Comparison of ENCODE assay signal across 8 cellular contexts in genomic region chr12:53543539-53543938, GRCh38. TPM values are rescaled to one million over a fixed set of nuclear protein-coding genes. Genes with fewer than 3 reads are reported as not detected.
A peak's percentile ranks its signal among the peaks of the same experiment; 100 is the strongest.
DNase-seq lines count a peak whose midpoint lies in the region; ATAC-seq and TF ChIP-seq lines count a peak whose summit lies in the region.

No MANE protein-coding gene starts in this region.

- ATAC-seq in HG02798 (IDR thresholded peaks at IDR 0.05; ENCODE audit: poor library complexity, unreplicated experiment) (peak; percentile 81), lower lobe of right lung (peak; percentile 87 to 88), GM21786 (IDR thresholded peaks at IDR 0.05; ENCODE audit: unreplicated experiment) (no peak)

- no peak overlapping the region for H3K4me3 ChIP-seq in lower lobe of right lung

- TF ChIP-seq CTCF in GM10266 (IDR thresholded peaks at IDR 0.05; ENCODE audit: control insufficient read depth, insufficient read depth, low read depth, missing control alignments) = peak; percentile 91
- peak; percentile 79 for TF ChIP-seq CTCF in lower lobe of right lung (IDR thresholded peaks at IDR 0.05)

- peaks cover 34% of the 10 kb centered on the region for H3K4me1 ChIP-seq in lower lobe of right lung

- intact Hi-C loops in lower lobe of right lung (cut with DNase I) = no loop called here

- H3K27me3 ChIP-seq in lower lobe of right lung (ENCODE audit: low read depth) = no peaks in the 10 kb centered on the region

- peaks cover 67% of the 10 kb centered on the region for H3K36me3 ChIP-seq in lower lobe of right lung

- DNase-seq in GM10266 (ENCODE audit: extremely low spot score) (peak; percentile 75), NCI-H2227 (lab: John Stamatoyannopoulos, UW; ENCODE audit: unreplicated experiment) (peak; percentile 57), dermis blood vessel endothelial cell (peak; percentile 88), lower lobe of right lung (peak; percentile 51)
- peak; percentile 20 to 23 for DNase-seq in activated CD4-positive, alpha-beta T cell treated with anti-CD3 and anti-CD28 coated beads for 24 hours (ENCODE audit: low read depth in 2 of 2)
- DNase-seq in stimulated activated CD4-positive, alpha-beta T cell treated with anti-CD3 and anti-CD28 coated beads, TNF-alpha, amount 100 ng/mL, for 48 hours (ENCODE audit: low read depth in 3 of 3) = peak; percentile 24 to 34 (median 29)

- no peaks in the 10 kb centered on the region for H3K9me3 ChIP-seq in lower lobe of right lung

- H3K27ac ChIP-seq in lower lobe of right lung = peak overlapping the region; percentile 59

RNA-seq across cellular contexts. Expression of gene NPFF, which starts 36.3 kb away (rescaled TPM):
- total RNA-seq in dermis blood vessel endothelial cell (not detected in 2 replicates), lower lobe of right lung (not detected)

RNA-seq across cellular contexts. Expression of gene TARBP2, which starts 42.5 kb away (rescaled TPM):
- total RNA-seq in dermis blood vessel endothelial cell = 38.8 and 48.3 TPM in 2 replicates
- 34.3 TPM for total RNA-seq in lower lobe of right lung

RNA-seq across cellular contexts. Expression of gene MAP3K12, which starts 44.3 kb away (rescaled TPM):
- total RNA-seq in dermis blood vessel endothelial cell = 13.6 and 19.1 TPM in 2 replicates
- total RNA-seq in lower lobe of right lung = 17.5 TPM

Comparison
In these comparisons a context has a peak if more than half of its experiments do, and no peak if none do; other contexts are left out.
1. DNase-seq: peak in every context shown above with its lines; median percentile 88 in dermis blood vessel endothelial cell; 75 in GM10266; 57 in NCI-H2227; 51 in lower lobe of right lung; 29 in stimulated activated CD4-positive, alpha-beta T cell treated with anti-CD3 and anti-CD28 coated beads, TNF-alpha, amount 100 ng/mL, for 48 hours; 22 in activated CD4-positive, alpha-beta T cell treated with anti-CD3 and anti-CD28 coated beads for 24 hours.